Comparison of ENCODE assay signal across 18 cellular contexts in genomic region chr14:72094844-72095582, GRCh38.
"Had no signal": no experiment of that assay in that cellular context is flagged by ENCODE, and none has a peak within 500 bp of the region (broad histone marks: within the 10 kb centered on the region; RNA-seq: fewer than 3 reads in every experiment).

No MANE protein-coding gene starts in this region.

- H3K9me3 ChIP-seq: left ventricle myocardium inferior, mucosa of descending colon, transverse colon had no signal

- H3K36me3 ChIP-seq: left ventricle myocardium inferior, transverse colon had no signal

- H3K4me1 ChIP-seq: transverse colon had no signal

- H3K27ac ChIP-seq: left ventricle myocardium inferior, transverse colon had no signal

- DNase-seq: activated CD4-positive, alpha-beta T cell treated with anti-CD3 and anti-CD28 coated beads, Interleukin-2, amount 50 U/mL, for 4 hours; activated CD4-positive, CD25-positive, alpha-beta regulatory T cell treated with anti-CD3 and anti-CD28 coated beads, Interleukin-2, amount 50 U/mL, for 72 hours; activated CD8-positive, alpha-beta memory T cell treated with anti-CD3 and anti-CD28 coated beads, Interleukin-2, amount 50 U/mL, for 4 hours; activated naive CD4-positive, alpha-beta T cell treated with Interleukin-2 at 50 U/mL for 16 hours; anterior cingulate cortex; cortex of kidney; effector CD8-positive, alpha-beta T cell; foreskin fibroblast; hypothalamus; kidney; left ventricle myocardium inferior; mucosa of descending colon; naive thymus-derived CD4-positive, alpha-beta T cell; nucleus accumbens; stimulated activated CD4-positive, alpha-beta T cell treated with anti-CD3 and anti-CD28 coated beads, Interleukin-2, amount 100 ng/mL, for 48 hours; stimulated activated naive B cell treated with anti-CD40 and anti-IgM and Interleukin-4, amounts not matched to agents 10 μg/mL and 1 μg/mL and 100 μg/mL, for 72 hours; substantia nigra; transverse colon had no signal

- ATAC-seq: mucosa of descending colon; naive thymus-derived CD4-positive, alpha-beta T cell; stimulated activated naive B cell treated with anti-CD40 and anti-IgM and Interleukin-4, amounts not matched to agents 10 μg/mL and 1 μg/mL and 100 μg/mL, for 72 hours had no signal

- H3K27me3 ChIP-seq: transverse colon had no signal

- H3K4me3 ChIP-seq: left ventricle myocardium inferior, mucosa of descending colon, transverse colon had no signal

- FAIRE-seq: kidney had no signal
